8 cellular contexts compared by ENCODE assay signal in genomic region chr1:232620356-232620841, GRCh38. TPM values are rescaled to one million over a fixed set of nuclear protein-coding genes. Genes with fewer than 3 reads are reported as not detected.
DNase-seq lines count a peak whose midpoint lies in the region; ATAC-seq and TF ChIP-seq lines count a peak whose summit lies in the region.

No MANE protein-coding gene starts in this region.

- no peak for ATAC-seq in esophagus mucosa

- H3K36me3 ChIP-seq in breast epithelium (no peaks in the 10 kb centered on the region), testis (ENCODE audit: low read depth, missing control alignments) (no peaks in the 10 kb centered on the region)

- TF ChIP-seq CTCF in breast epithelium (IDR thresholded peaks at IDR 0.05) (no peak), testis (IDR thresholded peaks at IDR 0.05) (no peak)

- no peaks in the 10 kb centered on the region for H3K27me3 ChIP-seq in breast epithelium
- H3K27me3 ChIP-seq in testis, result no peaks in the 10 kb centered on the region

- peak; percentile 60 for DNase-seq in EH (ENCODE audit: low read depth)
- peak; percentile 64 for DNase-seq in NCI-H2196 (lab: John Stamatoyannopoulos, UW; ENCODE audit: unreplicated experiment)
- peak in 1 of 2 donors; percentile 46 for DNase-seq in breast epithelium (ENCODE audit: low spot score in 2 of 2)
- peak; percentile 73 for DNase-seq in kidney glomerular epithelial cell (lab: John Stamatoyannopoulos, UW)
- peak; percentile 38 for DNase-seq in testis
- DNase-seq in 8988T, result no peak
- DNase-seq in germinal center (ENCODE audit: low spot score), result no peak

- intact Hi-C loops in breast epithelium (cut with DNase I; ENCODE audit: low total_unique reads) (no loop called here), testis (cut with DNase I; ENCODE audit: low total_unique reads) (no loop called here)

- no peaks in the 10 kb centered on the region for H3K9me3 ChIP-seq in breast epithelium
- H3K9me3 ChIP-seq in testis, result no peaks in the 10 kb centered on the region

- H3K4me1 ChIP-seq in breast epithelium (no peaks in the 10 kb centered on the region), testis (peaks cover 8% of the 10 kb centered on the region)

- TF ChIP-seq POLR2A in breast epithelium (IDR thresholded peaks at IDR 0.05) (no peak), testis (IDR thresholded peaks at IDR 0.05) (no peak)

- no peak overlapping the region for H3K4me3 ChIP-seq in breast epithelium
- no peak overlapping the region for H3K4me3 ChIP-seq in testis

- 33 to 51% methylated on average over 6 of the region's 6 CpGs for WGBS in testis, 2 donors

- H3K27ac ChIP-seq in breast epithelium, result peak overlapping the region; percentile 69 to 74
- H3K27ac ChIP-seq in testis, result peak overlapping the region in 1 of 2 donors; percentile 29

RNA-seq across cellular contexts. Expression of gene SIPA1L2, which starts 9.5 kb away (rescaled TPM):
- 10 to 100 TPM; 16.3 to 46.9 (median 35.9) TPM for total RNA-seq in breast epithelium
- total RNA-seq in testis, result 10 to 100 TPM; 36.1 to 43.4 TPM
- polyA plus RNA-seq in testis (ENCODE audit: insufficient read depth, low read depth, low replicate concordance), result 19.5 TPM
- 36.9 TPM for total RNA-seq in esophagus mucosa

Comparison
In these comparisons a context has a peak if more than half of its experiments do, and no peak if none do; other contexts are left out.
1. DNase-seq: peak in EH (single experiment), NCI-H2196 (single experiment), kidney glomerular epithelial cell (single experiment) and testis (single experiment); none in 8988T (single experiment) and germinal center (single experiment).